Comparison of ENCODE assay signal across 15 cellular contexts in the genomic region with DNA sequence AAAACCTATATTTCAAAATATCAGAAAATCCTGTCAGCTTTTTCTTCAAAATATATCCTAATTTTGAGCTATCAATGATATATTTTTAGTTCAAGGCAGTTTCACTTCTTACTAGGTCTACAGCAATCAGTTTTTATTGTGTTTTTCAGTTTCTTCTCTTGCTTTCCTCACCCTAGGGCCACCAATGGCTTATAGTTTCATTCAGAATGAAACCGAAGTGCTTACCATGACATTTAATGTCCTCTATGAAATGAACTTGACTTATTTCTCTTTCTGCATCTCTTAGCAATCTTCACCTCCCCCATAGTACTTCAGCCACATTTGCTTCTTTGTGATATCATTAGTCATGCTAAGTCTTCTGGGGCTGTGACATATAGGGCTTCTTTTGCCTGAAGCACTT.
DNase-seq lines count a peak whose midpoint lies in the region; ATAC-seq and TF ChIP-seq lines count a peak whose summit lies in the region.
"Had no signal": no experiment of that assay in that cellular context is flagged by ENCODE, and none has a peak within 500 bp of the region (broad histone marks: within the 10 kb centered on the region; RNA-seq: fewer than 3 reads in every experiment).

No MANE protein-coding gene starts in this region.

- no peak overlapping the region for H3K27ac Mint-ChIP-seq in natural killer cell
- H3K27ac Mint-ChIP-seq: activated naive CD4-positive, alpha-beta T cell treated with anti-CD3 and anti-CD28 coated beads, Interleukin-2, amount 50 U/mL, for 72 hours; progenitor cell of endocrine pancreas had no signal

- POLR2A ChIA-PET in PC-3 (lab: Charles Lee; ENCODE audit: unreplicated experiment) = no interaction called here

- CTCF ChIA-PET in PC-3 (lab: Charles Lee) = no interaction called here

- no peaks in the 10 kb centered on the region for H3K9me3 ChIP-seq in PC-3 (ENCODE audit: low read length)
- H3K9me3 ChIP-seq: testis had no signal

- peaks cover 11% of the 10 kb centered on the region for H3K4me1 ChIP-seq in PC-3 (ENCODE audit: insufficient read depth, low read length)
- H3K4me1 ChIP-seq: testis had no signal

- DNase-seq in PC-3 (peak; percentile 31), hepatic stellate cell (ENCODE audit: low spot score) (no peak), HuH-7.5 (ENCODE audit: low spot score) (no peak), NCI-H1930 (lab: John Stamatoyannopoulos, UW) (no peak), natural killer cell (no peak)
- DNase-seq: activated CD4-positive, alpha-beta T cell treated with anti-CD3 and anti-CD28 coated beads, Interleukin-2, amount 50 U/mL, for 4 hours; activated T-cell treated with anti-CD3 and anti-CD28 coated beads, Interleukin-2, amount 50 U/mL, for 1 hour; KG1; testis had no signal

- no peak for TF ChIP-seq CTCF in PC-3 (conservative IDR thresholded peaks at IDR 0.05; ENCODE audit: low read depth, low read length)
- TF ChIP-seq CTCF in natural killer cell (IDR thresholded peaks at IDR 0.05) = no peak

- H3K27me3 ChIP-seq in PC-3 (ENCODE audit: low read length) = no peaks in the 10 kb centered on the region
- H3K27me3 ChIP-seq: testis had no signal

- H3K27ac ChIP-seq in PC-3 (ENCODE audit: low read length) = no peak overlapping the region
- H3K27ac ChIP-seq: RWPE1, testis had no signal

- H3K9ac ChIP-seq in PC-3 (ENCODE audit: low read length) = no peak overlapping the region

- intact Hi-C loops in PC-3 (cut with micrococcal nuclease) (no loop called here), natural killer cell (cut with micrococcal nuclease) (no loop called here)

- no peaks in the 10 kb centered on the region for H3K36me3 Mint-ChIP-seq in natural killer cell
- H3K36me3 Mint-ChIP-seq: activated naive CD4-positive, alpha-beta T cell treated with anti-CD3 and anti-CD28 coated beads, Interleukin-2, amount 50 U/mL, for 72 hours had no signal

- peaks cover 3% of the 10 kb centered on the region for H3F3A ChIP-seq in PC-3 (ENCODE audit: low read length, unreplicated experiment)

- H3K9me2 ChIP-seq in PC-3 (replicated peaks; ENCODE audit: low read length) = no peaks in the 10 kb centered on the region

- H4K20me1 ChIP-seq in PC-3 (ENCODE audit: low read length) = no peaks in the 10 kb centered on the region

- peaks cover 2 to 8% of the 10 kb centered on the region in 2 donors for H3K9me3 Mint-ChIP-seq in natural killer cell

- no peaks in the 10 kb centered on the region for H3K4me1 Mint-ChIP-seq in natural killer cell

- no peaks in the 10 kb centered on the region for H3K36me3 ChIP-seq in PC-3 (ENCODE audit: low read depth, low read length)

- no peak overlapping the region for H2AFZ ChIP-seq in PC-3 (ENCODE audit: low read length)

- no peak overlapping the region for H3K4me3 ChIP-seq in PC-3 (ENCODE audit: low read length)
- H3K4me3 ChIP-seq: testis had no signal

- no TSS peak for BruUV-seq in PC-3 (replicated peaks; lab: Mats Ljungman, UMichigan)

- ATAC-seq in GM19025 (IDR thresholded peaks at IDR 0.05; ENCODE audit: low read depth, unreplicated experiment) (peak; percentile 81), GM21526 (IDR thresholded peaks at IDR 0.05; ENCODE audit: low FRiP score, unreplicated experiment) (peak; percentile 94), HG02938 (IDR thresholded peaks at IDR 0.05; ENCODE audit: unreplicated experiment) (peak; percentile 95), PC-3 (no peak), natural killer cell (no peak)
- ATAC-seq: activated naive CD4-positive, alpha-beta T cell treated with anti-CD3 and anti-CD28 coated beads, Interleukin-2, amount 50 U/mL, for 72 hours had no signal

- H3K79me2 ChIP-seq in PC-3 (ENCODE audit: low read length) = no peaks in the 10 kb centered on the region

- H3K4me2 ChIP-seq in PC-3 (ENCODE audit: low read length) = no peak overlapping the region

- no peaks in the 10 kb centered on the region for H3K27me3 Mint-ChIP-seq in natural killer cell (ENCODE audit: low read depth in 2 of 2)
- H3K27me3 Mint-ChIP-seq: progenitor cell of endocrine pancreas had no signal

- no peak overlapping the region for H3K4me3 Mint-ChIP-seq in natural killer cell

Comparison
In these comparisons a context has a peak if more than half of its experiments do, and no peak if none do; other contexts are left out.
1. ATAC-seq: peak in GM19025 (single experiment), GM21526 (single experiment) and HG02938 (single experiment); none in PC-3 (single experiment) and natural killer cell (0 of 3).